8 cellular contexts compared by ENCODE assay signal in genomic region chr1:3900969-3901529, GRCh38. TPM values are rescaled to one million over a fixed set of nuclear protein-coding genes. Genes with fewer than 3 reads are reported as not detected.
DNase-seq lines count a peak whose midpoint lies in the region; ATAC-seq and TF ChIP-seq lines count a peak whose summit lies in the region.

No MANE protein-coding gene starts in this region.

- H3K9me2 ChIP-seq in OCI-LY7 (ENCODE audit: insufficient read depth, low read length): no peaks in the 10 kb centered on the region

- ATAC-seq in GM19467 (IDR thresholded peaks at IDR 0.05; ENCODE audit: unreplicated experiment) (peak; percentile 49), mucosa of descending colon (peak; percentile 85)

- peak overlapping the region; percentile 100 for H3K27ac ChIP-seq in OCI-LY7 (ENCODE audit: low read depth, low read length, poor library complexity, severe bottlenecking)
- H3K27ac ChIP-seq in epithelial cell of prostate: peak overlapping the region; percentile 95

- H3K4me1 ChIP-seq in OCI-LY7 (ENCODE audit: insufficient read depth, low read length, poor library complexity, severe bottlenecking) (peaks cover 61% of the 10 kb centered on the region), mucosa of descending colon (ENCODE audit: low read depth) (peaks cover 17% of the 10 kb centered on the region)

- peak; percentile 100 for DNase-seq in COLO668 (lab: John Stamatoyannopoulos, UW; ENCODE audit: unreplicated experiment)
- DNase-seq in HPDE6-E6E7 (ENCODE audit: extremely low spot score): peak; percentile 92
- peak; percentile 98 for DNase-seq in OCI-LY7 (ENCODE audit: low spot score)
- DNase-seq in activated T-cell treated with anti-CD3 and anti-CD28 coated beads, Interleukin-2, amount 50 U/mL, for 1 hour: peak; percentile 77
- peak; percentile 72 for DNase-seq in epithelial cell of prostate (ENCODE audit: low read depth, low spot score)
- DNase-seq in mucosa of descending colon: peak; percentile 99
- DNase-seq in stimulated activated CD8-positive, alpha-beta memory T cell treated with anti-CD3 and anti-CD28 coated beads, Interleukin-4, amount 100 ng/mL, for 1 hour (ENCODE audit: low read depth in 2 of 2, low spot score in 1 of 2): peak; percentile 36 to 63

- POLR2A ChIA-PET in OCI-LY7 (lab: Charles Lee): interaction anchor here (0.5 to 1.7 kb wide), 2 partner anchors 40 to 43 kb away, joined by 3 to 6 read pairs; partner anchors contain the start of gene DFFB

- CTCF ChIA-PET in OCI-LY7 (lab: Charles Lee; ENCODE audit: unreplicated experiment): no interaction called here

- H3K4me3 ChIP-seq in OCI-LY7 (ENCODE audit: low read depth, low read length, poor library complexity, severe bottlenecking) (peak overlapping the region; percentile 96), mucosa of descending colon (peak overlapping the region; percentile 67)

- intact Hi-C loops in OCI-LY7 (cut with micrococcal nuclease; ENCODE audit: unreplicated experiment): loop anchor here (1.0 to 5.0 kb wide), 4 partner anchors 44 to 1321 kb away; partner anchors contain the start of genes CEP104, DFFB and SMIM1
- intact Hi-C loops in mucosa of descending colon (cut with DNase I, micrococcal nuclease): no loop called here

- TF ChIP-seq CTCF in OCI-LY7 (conservative IDR thresholded peaks at IDR 0.05; ENCODE audit: low read length) (no peak), mucosa of descending colon (IDR thresholded peaks at IDR 0.05) (no peak)

- no TSS peak for BruUV-seq in OCI-LY7 (replicated peaks; lab: Mats Ljungman, UMichigan)

- peak overlapping the region; percentile 88 for H3K4me2 ChIP-seq in OCI-LY7 (ENCODE audit: low read length)

- H3K79me2 ChIP-seq in OCI-LY7 (ENCODE audit: insufficient read depth, low read depth, low read length): peaks cover 59% of the 10 kb centered on the region

- peak overlapping the region; percentile 24; the same call in 1 of the 2 replicates for H2AFZ ChIP-seq in OCI-LY7 (ENCODE audit: low read length)

- H3K9me3 ChIP-seq in OCI-LY7 (ENCODE audit: low read length) (peaks cover 24% of the 10 kb centered on the region; the same call in 1 of the 2 replicates), mucosa of descending colon (no peaks in the 10 kb centered on the region)

- no peaks in the 10 kb centered on the region for H4K20me1 ChIP-seq in OCI-LY7 (ENCODE audit: insufficient read depth, low read length)

- H3K36me3 ChIP-seq in OCI-LY7 (ENCODE audit: insufficient read depth, low read length): peaks cover 26% of the 10 kb centered on the region
- no peaks in the 10 kb centered on the region for H3K36me3 ChIP-seq in mucosa of descending colon (ENCODE audit: low read depth)

RNA-seq across cellular contexts. Expression of gene C1orf174, which starts 1.0 kb away (rescaled TPM):
- 43.4 and 59.5 TPM in 2 replicates for total RNA-seq in OCI-LY7 (2014; rRNA removed; shearing (Covaris generic))
- total RNA-seq in OCI-LY7 (2022): 39.0 and 42.0 TPM in 2 replicates
- total RNA-seq in mucosa of descending colon: 10 to 100 TPM; 19.3 to 23.7 (median 21.8) TPM

RNA-seq across cellular contexts. Expression of gene DFFB, which starts 43.8 kb away (rescaled TPM):
- total RNA-seq in OCI-LY7 (2014; rRNA removed; shearing (Covaris generic)): 15.2 and 21.6 TPM in 2 replicates
- total RNA-seq in OCI-LY7 (2022) (16.0 and 17.9 TPM in 2 replicates), mucosa of descending colon (1 to 10 TPM; 7.6 to 9.2 (median 8.4) TPM)

RNA-seq across cellular contexts. Expression of gene CEP104, which starts 44.0 kb away (rescaled TPM):
- 26.8 and 36.5 TPM in 2 replicates for total RNA-seq in OCI-LY7 (2014; rRNA removed; shearing (Covaris generic))
- total RNA-seq in OCI-LY7 (2022): 71.0 and 71.7 TPM in 2 replicates
- 10 to 100 TPM; 33.4 to 62.0 (median 36.1) TPM for total RNA-seq in mucosa of descending colon

Comparison
In these comparisons a context has a peak if more than half of its experiments do, and no peak if none do; other contexts are left out.
1. Peak in every context shown above with its lines: DNase-seq, ATAC-seq, H3K4me3 ChIP-seq and H3K27ac ChIP-seq.
2. DNase-seq: peak in every context shown above with its lines; median percentile 100 in COLO668; 99 in mucosa of descending colon; 98 in OCI-LY7; 92 in HPDE6-E6E7; 77 in activated T-cell treated with anti-CD3 and anti-CD28 coated beads, Interleukin-2, amount 50 U/mL, for 1 hour; 72 in epithelial cell of prostate; 50 in stimulated activated CD8-positive, alpha-beta memory T cell treated with anti-CD3 and anti-CD28 coated beads, Interleukin-4, amount 100 ng/mL, for 1 hour.